ENCODE assay signal across 8 cellular contexts in genomic region chr12:45170456-45171042, GRCh38. TPM values are rescaled to one million over a fixed set of nuclear protein-coding genes. Genes with fewer than 3 reads are reported as not detected.
A peak's percentile ranks its signal among the peaks of the same experiment; 100 is the strongest.
DNase-seq lines count a peak whose midpoint lies in the region; ATAC-seq and TF ChIP-seq lines count a peak whose summit lies in the region.

No MANE protein-coding gene starts in this region.

- no peak overlapping the region for H3K9ac ChIP-seq in OCI-LY3 (ENCODE audit: low read length)

- peak overlapping the region; percentile 19 for H3K4me2 ChIP-seq in OCI-LY3 (ENCODE audit: low read length)

- no peaks in the 10 kb centered on the region for H3K9me3 ChIP-seq in OCI-LY3 (ENCODE audit: insufficient read depth, low read length)

- H4K20me1 ChIP-seq in OCI-LY3 (ENCODE audit: insufficient read depth, low read length) = no peaks in the 10 kb centered on the region

- H2AFZ ChIP-seq in OCI-LY3 (ENCODE audit: low read depth, low read length) = no peak overlapping the region

- peak overlapping the region in 1 of 8 donors; percentile 43 for H3K4me3 Mint-ChIP-seq in naive B cell

- no peak overlapping the region for H3K27ac ChIP-seq in HL-60 (replicated peaks)
- H3K27ac ChIP-seq in OCI-LY3 (ENCODE audit: low read length) = no peak overlapping the region

- H3K79me2 ChIP-seq in OCI-LY3 (ENCODE audit: low read length) = no peaks in the 10 kb centered on the region

- H3K27me3 Mint-ChIP-seq in naive B cell = peaks cover 0 to 5% (median 0%) of the 10 kb centered on the region in 3 donors

- H3K4me1 Mint-ChIP-seq in naive B cell = peaks cover 0 to 2% (median 0%) of the 10 kb centered on the region in 3 donors

- no peak overlapping the region for H3K4me3 ChIP-seq in HL-60 (replicated peaks; ENCODE audit: insufficient read depth, low read length)
- no peak overlapping the region for H3K4me3 ChIP-seq in OCI-LY3 (ENCODE audit: low read length)

- DNase-seq in activated gamma-delta T cell treated with Interleukin-2 at 50 U/mL for 16 hours = peak; percentile 80
- DNase-seq in activated gamma-delta T cell (lab: John Stamatoyannopoulos, UW) = no peak
- DNase-seq in HL-60 (ENCODE audit: low read depth in 1 of 2, low spot score in 1 of 2) = peak; percentile 47 to 78
- peak; percentile 94 for DNase-seq in activated CD8-positive, alpha-beta memory T cell treated with anti-CD3 and anti-CD28 coated beads, Interleukin-2, amount 50 U/mL, for 48 hours
- peak; percentile 57 for DNase-seq in naive B cell
- peak; percentile 34 to 69 for DNase-seq in stimulated activated CD8-positive, alpha-beta memory T cell treated with anti-CD3 and anti-CD28 coated beads, Interleukin-7, amount 100 ng/mL, for 48 hours (ENCODE audit: extremely low read depth in 1 of 2, low read depth in 1 of 2)

- H3K9me3 Mint-ChIP-seq in naive B cell = no peaks in the 10 kb centered on the region

- ATAC-seq in esophagus mucosa = peak; percentile 85
- peak; percentile 52 to 60 for ATAC-seq in naive B cell (ENCODE audit: low read depth in 2 of 2)

- H3K27ac Mint-ChIP-seq in naive B cell = no peak overlapping the region

- TF ChIP-seq CTCF in HL-60 (IDR thresholded peaks at IDR 0.05; ENCODE audit: insufficient read depth, low read length) (peak; percentile 90), OCI-LY3 (IDR thresholded peaks at IDR 0.05; ENCODE audit: low read depth, low read length) (peak; percentile 89)

- peaks cover 6 to 8% of the 10 kb centered on the region in 2 donors for H3K36me3 Mint-ChIP-seq in naive B cell

- H3K27me3 ChIP-seq in HL-60 (ENCODE audit: insufficient read depth, poor library complexity, severe bottlenecking) (no peaks in the 10 kb centered on the region), OCI-LY3 (ENCODE audit: low read depth, low read length) (no peaks in the 10 kb centered on the region)

- H3K4me1 ChIP-seq in OCI-LY3 (ENCODE audit: low read length) = no peaks in the 10 kb centered on the region

- H3K36me3 ChIP-seq in OCI-LY3 (replicated peaks; ENCODE audit: low read depth, low read length) = no peaks in the 10 kb centered on the region

RNA-seq across cellular contexts. Expression of gene ANO6, which starts 45.3 kb away (rescaled TPM):
- total RNA-seq in esophagus mucosa = 13.2 TPM
- polyA plus RNA-seq in naive B cell (ENCODE audit: low read depth in 6 of 6) = 10 to 100 TPM; 13.8 to 26.9 (median 19.3) TPM
